ENCODE assay signal across 8 cellular contexts in the genomic region with DNA sequence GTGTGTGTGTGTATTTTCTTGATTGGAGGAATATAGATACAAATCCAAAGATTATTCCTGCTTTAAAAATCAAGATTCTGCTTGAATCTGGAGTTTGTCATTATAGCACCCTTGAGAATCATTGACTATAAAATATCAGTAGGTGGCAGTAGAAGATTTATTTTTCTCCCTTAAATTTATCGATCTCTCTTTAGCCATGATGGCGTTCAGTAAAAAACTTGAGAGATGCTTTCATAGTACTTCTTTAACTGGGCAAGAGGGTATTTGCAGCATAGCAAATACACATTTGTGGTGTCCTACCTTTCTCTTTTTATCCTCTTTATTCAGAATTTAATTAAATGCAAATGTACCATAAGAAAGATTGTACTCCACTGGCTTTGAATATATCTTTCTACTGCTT.
DNase-seq lines count a peak whose midpoint lies in the region; ATAC-seq, FAIRE-seq and TF ChIP-seq lines count a peak whose summit lies in the region.

No MANE protein-coding gene starts in this region.

- H3K4me1 ChIP-seq in heart left ventricle (peaks cover 0 to 17% (median 1%) of the 10 kb centered on the region in 12 donors), pancreas (peaks cover 0 to 9% (median 0%) of the 10 kb centered on the region in 3 donors)

- intact Hi-C loops in heart left ventricle (cut with DNase I) (loop anchor here (2.0 to 10.0 kb wide), 10 partner anchors 66 to 556 kb away; partner anchors contain the start of gene ARRDC3 (in 4 of the 10)), cardiac septum (cut with DNase I) (loop anchor here (5.0 kb wide), 3 partner anchors 66 to 521 kb away; no protein-coding TSS in a partner anchor), pancreas (cut with DNase I) (loop anchor here in 1 of 3 donors (10.0 kb wide), 2 partner anchors 518 to 548 kb away; partner anchors contain the start of gene ARRDC3)

- H3K27ac ChIP-seq in heart left ventricle (no peak overlapping the region), pancreas (no peak overlapping the region)

- no peaks in the 10 kb centered on the region for H3K27me3 ChIP-seq in heart left ventricle
- no peaks in the 10 kb centered on the region for H3K27me3 ChIP-seq in pancreas

- H3K4me3 ChIP-seq in heart left ventricle (no peak overlapping the region), pancreas (no peak overlapping the region)

- peak; percentile 92 for FAIRE-seq in pancreas (lab: Jason Lieb, UNC)

- WGBS in heart left ventricle, 4 donors, result 0 to 4% (median 1%) methylated on average over 2 of the region's 2 CpGs
- 0% methylated on average over 2 of the region's 2 CpGs for WGBS in pancreas, 2 donors

- DNase-seq in heart left ventricle (no peak), cardiac septum (ENCODE audit: low spot score) (no peak), KBM-7 (peak; percentile 73), SK-MEL-5 (ENCODE audit: low read depth, low spot score) (peak; percentile 62), fibroblast of gingiva (ENCODE audit: low read depth) (peak; percentile 9), pancreas (no peak)
- DNase-seq in effector CD8-positive, alpha-beta T cell (lab: John Stamatoyannopoulos, UW), result no peak

- H3K9me3 ChIP-seq in heart left ventricle (no peaks in the 10 kb centered on the region), pancreas (no peaks in the 10 kb centered on the region)

- peak in 2 of 4 donors; percentile 61 to 62 for ATAC-seq in heart left ventricle
- peak; percentile 71 to 92 (median 88) for ATAC-seq in pancreas
- no peak for ATAC-seq in GM21825 (IDR thresholded peaks at IDR 0.05; ENCODE audit: unreplicated experiment)

- no peaks in the 10 kb centered on the region for H3K36me3 ChIP-seq in heart left ventricle
- no peaks in the 10 kb centered on the region for H3K36me3 ChIP-seq in pancreas

- no peak for TF ChIP-seq POLR2A in heart left ventricle (IDR thresholded peaks at IDR 0.05)

- in situ Hi-C loops in KBM-7 (cut with MboI; ENCODE audit: low pct_unique_long_range_greater_than_20kb, low sequenced_read_pairs) (loop anchor here (25.0 kb wide), 1 partner anchor 546 kb away; no protein-coding TSS in a partner anchor), SK-MEL-5 (cut with HindIII; ENCODE audit: low pct_unique_long_range_greater_than_20kb, low sequenced_read_pairs) (no loop called here)

- TF ChIP-seq CTCF in heart left ventricle (IDR thresholded peaks at IDR 0.05) (peak; percentile 20 to 68 (median 55)), pancreas (IDR thresholded peaks at IDR 0.05) (peak in 3 of 4 donors; percentile 8 to 43 (median 24))

Comparison
In these comparisons a context has a peak if more than half of its experiments do, and no peak if none do; other contexts are left out.
1. DNase-seq: peak in KBM-7 (single experiment), SK-MEL-5 (single experiment) and fibroblast of gingiva (single experiment); none in heart left ventricle (0 of 5), cardiac septum (single experiment), pancreas (0 of 6) and effector CD8-positive, alpha-beta T cell (single experiment).